In genomic region chr1:20083178-20083944, GRCh38 we compare ENCODE assay signal across 22 cellular contexts. TPM values are rescaled to one million over a fixed set of nuclear protein-coding genes. Genes with fewer than 3 reads are reported as not detected.
"Had no signal": no experiment of that assay in that cellular context is flagged by ENCODE, and none has a peak within 500 bp of the region (broad histone marks: within the 10 kb centered on the region; RNA-seq: fewer than 3 reads in every experiment).

No MANE protein-coding gene starts in this region.

- ATAC-seq: activated naive CD4-positive, alpha-beta T cell treated with anti-CD3 and anti-CD28 coated beads, Interleukin-2, amount 50 U/mL, for 72 hours; activated T-cell treated with anti-CD3 and anti-CD28 coated beads, Interleukin-2, amount 50 U/mL, for 72 hours; left lobe of liver; stimulated activated naive CD8-positive, alpha-beta T cell treated with anti-CD3 and anti-CD28 coated beads, Interleukin-15, Interleukin-2, amounts not matched to agents 100 U/mL and 50 U/mL, for 24 hours had no signal

- DNase-seq: activated CD4-positive, alpha-beta T cell treated with anti-CD3 and anti-CD28 coated beads for 1 hour; activated CD8-positive, alpha-beta memory T cell treated with anti-CD3 and anti-CD28 coated beads for 24 hours; activated CD8-positive, alpha-beta memory T cell treated with anti-CD3 and anti-CD28 coated beads, Interleukin-2, amount 50 U/mL, for 48 hours; activated gamma-delta T cell; activated T-cell treated with anti-CD3 and anti-CD28 coated beads, Interleukin-2, amount 50 U/mL, for 72 hours; adrenal gland; central memory CD4-positive, alpha-beta T cell; cortex of kidney; hippocampal formation; islet precursor cell; mammary epithelial cell; ovary; stimulated activated CD4-positive, alpha-beta T cell treated with anti-CD3 and anti-CD28 coated beads, Interleukin-2, amount 100 ng/mL, for 24 hours; stimulated activated naive CD8-positive, alpha-beta T cell treated with anti-CD3 and anti-CD28 coated beads, Interleukin-15, Interleukin-2, amounts not matched to agents 100 U/mL and 50 U/mL, for 24 hours; substantia nigra; SW 1271; T-helper 2 cell; tibial artery; WERI-Rb-1 had no signal

- H3K27ac Mint-ChIP-seq: activated naive CD4-positive, alpha-beta T cell treated with anti-CD3 and anti-CD28 coated beads, Interleukin-2, amount 50 U/mL, for 72 hours; activated T-cell treated with anti-CD3 and anti-CD28 coated beads, Interleukin-2, amount 50 U/mL, for 72 hours had no signal

- H3K36me3 Mint-ChIP-seq: activated naive CD4-positive, alpha-beta T cell treated with anti-CD3 and anti-CD28 coated beads, Interleukin-2, amount 50 U/mL, for 72 hours had no signal

- H3K4me3 Mint-ChIP-seq: activated T-cell treated with anti-CD3 and anti-CD28 coated beads, Interleukin-2, amount 50 U/mL, for 72 hours had no signal

- H3K9me3 Mint-ChIP-seq: activated T-cell treated with anti-CD3 and anti-CD28 coated beads, Interleukin-2, amount 50 U/mL, for 72 hours had no signal

RNA-seq across cellular contexts. Expression of gene PLA2G5, which starts 13.4 kb away (rescaled TPM):
- total RNA-seq: activated naive CD4-positive, alpha-beta T cell treated with anti-CD3 and anti-CD28 coated beads, Interleukin-2, amount 50 U/mL, for 72 hours; activated T-cell treated with anti-CD3 and anti-CD28 coated beads, Interleukin-2, amount 50 U/mL, for 72 hours; mammary epithelial cell had no signal

RNA-seq across cellular contexts. Expression of gene PLA2G2D, which starts 36.0 kb away (rescaled TPM):
- total RNA-seq: activated naive CD4-positive, alpha-beta T cell treated with anti-CD3 and anti-CD28 coated beads, Interleukin-2, amount 50 U/mL, for 72 hours; activated T-cell treated with anti-CD3 and anti-CD28 coated beads, Interleukin-2, amount 50 U/mL, for 72 hours; adrenal gland; left lobe of liver; mammary epithelial cell; pulmonary artery endothelial cell had no signal
- polyA plus RNA-seq: adrenal gland, mammary epithelial cell had no signal

RNA-seq across cellular contexts. Expression of gene PLA2G2F, which starts 55.8 kb away (rescaled TPM):
- total RNA-seq: activated naive CD4-positive, alpha-beta T cell treated with anti-CD3 and anti-CD28 coated beads, Interleukin-2, amount 50 U/mL, for 72 hours; activated T-cell treated with anti-CD3 and anti-CD28 coated beads, Interleukin-2, amount 50 U/mL, for 72 hours; adrenal gland; left lobe of liver; mammary epithelial cell; pulmonary artery endothelial cell had no signal
